ENCODE assay signal across 1 cellular context in the genomic region with DNA sequence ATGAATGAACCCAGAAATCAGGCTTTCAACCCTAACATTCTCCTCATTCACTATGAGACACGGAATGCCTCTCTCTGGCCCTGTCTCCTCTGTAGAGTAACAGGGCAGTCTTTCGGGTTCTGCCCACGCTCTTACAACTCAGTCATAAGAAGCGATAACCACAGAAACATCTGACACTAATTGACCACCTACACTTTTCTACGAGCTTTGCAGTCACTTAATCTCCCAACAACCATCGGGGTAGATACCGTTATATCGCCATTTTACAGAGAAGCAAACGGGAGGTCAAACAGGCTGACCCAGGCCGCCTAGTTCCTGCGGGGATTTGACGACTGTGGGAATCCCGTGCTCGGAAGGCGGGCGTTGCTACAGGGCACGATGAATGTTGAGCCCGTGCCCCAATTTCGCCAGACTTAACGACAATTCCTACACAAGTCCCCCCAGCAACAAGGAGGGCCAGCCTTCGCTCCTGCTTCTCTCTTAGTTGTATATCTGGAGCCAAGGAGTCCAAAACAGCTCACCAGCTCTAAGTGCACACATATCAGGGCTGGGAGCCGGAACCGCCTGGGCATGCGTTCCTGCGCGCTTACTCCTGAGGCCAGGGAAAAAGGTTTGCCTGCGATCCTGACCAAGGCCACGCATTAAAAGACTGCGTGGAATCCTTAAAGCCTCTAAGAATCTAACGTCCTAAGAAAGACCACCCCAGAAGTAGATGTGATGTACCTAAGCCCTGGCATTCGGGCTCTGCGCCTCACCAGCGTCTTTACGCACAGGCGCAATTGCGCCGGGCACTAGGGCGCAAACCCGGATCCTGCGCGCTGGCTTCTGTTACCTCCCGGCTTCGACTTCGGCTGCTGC.
TF ChIP-seq lines count a peak whose summit lies in the region.

No MANE protein-coding gene starts in this region.

TF ChIP-seq in H1, 55 proteins besides CTCF, POLR2A, EP300 and RAD21:
- TF ChIP-seq POLR2AphosphoS5 (IDR thresholded peaks at IDR 0.05; ENCODE audit: low read depth, low read length) (no peak), EZH2 (IDR thresholded peaks at IDR 0.05; ENCODE audit: low read depth, low read length, severe bottlenecking) (peak; percentile 95), BACH1 (IDR thresholded peaks at IDR 0.05; ENCODE audit: low read length) (no peak), SUZ12 (IDR thresholded peaks at IDR 0.05; ENCODE audit: low read length) (peak; percentile 87), CBX5 (IDR thresholded peaks at IDR 0.05; ENCODE audit: low read depth, low read length) (no peak), TCF12 (IDR thresholded peaks at IDR 0.05; ENCODE audit: low read depth, low read length) (0 out of 2 replicates have a peak, but pooled peaks have one; percentile 5), RNF2 (IDR thresholded peaks at IDR 0.05; ENCODE audit: borderline replicate concordance, low read depth, low read length, missing control alignments, poor library complexity, severe bottlenecking) (peak; percentile 72), RFX5 (IDR thresholded peaks at IDR 0.05; ENCODE audit: borderline replicate concordance, low read depth, low read length) (no peak), SIN3A (conservative IDR thresholded peaks at IDR 0.05 in 1 of 2, IDR thresholded peaks at IDR 0.05 in 1 of 2; ENCODE audit: low read depth in 1 of 2, low read length in 2 of 2) (no peak)
TF ChIP-seq in H1: peak in this region for 4.
